20 cellular contexts compared by ENCODE assay signal in the genomic region with DNA sequence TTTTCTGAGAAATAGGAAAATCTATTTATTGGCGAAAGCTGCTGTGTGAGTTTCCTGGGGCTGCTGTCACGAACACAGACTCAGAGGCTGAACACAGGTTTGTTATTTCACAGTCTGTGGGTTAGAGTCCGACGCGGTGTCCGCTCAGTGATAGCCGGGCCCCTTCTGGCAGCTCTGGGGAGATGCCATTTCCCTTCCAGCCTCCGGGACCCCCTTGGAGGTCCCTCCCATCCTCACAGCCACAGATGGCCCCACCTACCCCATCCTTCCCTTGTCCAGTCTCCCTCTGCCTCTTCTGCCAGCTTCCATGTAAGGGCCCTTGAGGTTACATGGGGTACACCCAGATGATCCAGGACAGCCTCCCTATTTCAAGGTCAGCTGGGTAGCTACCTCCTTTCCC.
DNase-seq lines count a peak whose midpoint lies in the region; TF ChIP-seq lines count a peak whose summit lies in the region.
"Had no signal": no experiment of that assay in that cellular context is flagged by ENCODE, and none has a peak within 500 bp of the region (broad histone marks: within the 10 kb centered on the region; RNA-seq: fewer than 3 reads in every experiment).

No MANE protein-coding gene starts in this region.

- no peak overlapping the region for H3K27ac ChIP-seq in neural progenitor cell
- H3K27ac ChIP-seq: A549, GM23248, HL-60 had no signal

- H2AFZ ChIP-seq in neural progenitor cell (replicated peaks): peak overlapping the region; percentile 32
- H2AFZ ChIP-seq: GM23248 had no signal

- H3K79me2 ChIP-seq in neural progenitor cell (ENCODE audit: low read depth): no peaks in the 10 kb centered on the region

- H3K9me3 Mint-ChIP-seq in chondrocyte (ENCODE audit: low read depth): no peaks in the 10 kb centered on the region
- no peaks in the 10 kb centered on the region for H3K9me3 Mint-ChIP-seq in neural progenitor cell

- DNase-seq in activated effector memory CD4-positive, alpha-beta T cell treated with anti-CD3 and anti-CD28 coated beads, Interleukin-2, amount 50 U/mL, for 16 hours: peak; percentile 37
- DNase-seq in activated effector memory CD4-positive, alpha-beta T cell treated with Interleukin-2 at 50 U/mL for 16 hours: no peak
- DNase-seq in chondrocyte (ENCODE audit: low spot score): peak; percentile 75
- no peak for DNase-seq in neural progenitor cell (ENCODE audit: low spot score)
- DNase-seq in iPS-NIHi7 (ENCODE audit: extremely low spot score): no peak
- DNase-seq in NAMALWA (ENCODE audit: low spot score): no peak
- DNase-seq in COR-L47 (lab: John Stamatoyannopoulos, UW): no peak
- DNase-seq: DMS79; GF-D8; GM23248; NCI-H1048; NCI-H146; NCI-H2107; NCI-H345; NCI-H69; NK-92 treated with Interleukin-12 subunit alpha and Interleukin-12 subunit beta, amount 100 ng/mL, for 24 hours; PC-3 had no signal

- H3K36me3 Mint-ChIP-seq in chondrocyte (ENCODE audit: low read depth): no peaks in the 10 kb centered on the region
- H3K36me3 Mint-ChIP-seq in neural progenitor cell: no peaks in the 10 kb centered on the region

- no peak overlapping the region for H3K27ac Mint-ChIP-seq in chondrocyte (ENCODE audit: unreplicated experiment)
- no peak overlapping the region for H3K27ac Mint-ChIP-seq in neural progenitor cell

- no peaks in the 10 kb centered on the region for H3K36me3 ChIP-seq in neural progenitor cell

- H3K4me3 Mint-ChIP-seq in chondrocyte (ENCODE audit: unreplicated experiment): no peak overlapping the region
- H3K4me3 Mint-ChIP-seq in neural progenitor cell: no peak overlapping the region

- H3K27me3 Mint-ChIP-seq in chondrocyte (ENCODE audit: low read depth) (peaks cover 25% of the 10 kb centered on the region), neural progenitor cell (ENCODE audit: insufficient read depth, low read depth) (peaks cover 13% of the 10 kb centered on the region)

- no peaks in the 10 kb centered on the region for H3K9me3 ChIP-seq in neural progenitor cell (ENCODE audit: low read depth)
- H3K9me3 ChIP-seq: A549 had no signal

- H4K20me1 ChIP-seq in neural progenitor cell (ENCODE audit: low read depth): no peaks in the 10 kb centered on the region

- H3K4me1 Mint-ChIP-seq in chondrocyte (ENCODE audit: low read depth): no peaks in the 10 kb centered on the region
- H3K4me1 Mint-ChIP-seq in neural progenitor cell: peaks cover 25% of the 10 kb centered on the region

- peaks cover 8% of the 10 kb centered on the region for H3K4me1 ChIP-seq in neural progenitor cell
- H3K4me1 ChIP-seq: A549 had no signal

- H3K4me2 ChIP-seq in neural progenitor cell: no peak overlapping the region
- H3K4me2 ChIP-seq: A549 had no signal

- no peak overlapping the region for H3K4me3 ChIP-seq in neural progenitor cell
- H3K4me3 ChIP-seq: A549, GM23248, K562 had no signal

- no peaks in the 10 kb centered on the region for H3K27me3 ChIP-seq in neural progenitor cell

- no peaks in the 10 kb centered on the region for H3F3A ChIP-seq in neural progenitor cell (ENCODE audit: low read depth)

- no peak overlapping the region for H3K9ac ChIP-seq in neural progenitor cell
- H3K9ac ChIP-seq: GM23248 had no signal

- TF ChIP-seq CTCF in chondrocyte (IDR thresholded peaks at IDR 0.05) (no peak), neural progenitor cell (IDR thresholded peaks at IDR 0.05) (no peak)

Comparison
In these comparisons a context has a peak if more than half of its experiments do, and no peak if none do; other contexts are left out.
1. DNase-seq: peak in activated effector memory CD4-positive, alpha-beta T cell treated with anti-CD3 and anti-CD28 coated beads, Interleukin-2, amount 50 U/mL, for 16 hours (single experiment) and chondrocyte (single experiment); none in activated effector memory CD4-positive, alpha-beta T cell treated with Interleukin-2 at 50 U/mL for 16 hours (single experiment), neural progenitor cell (single experiment), iPS-NIHi7 (single experiment), NAMALWA (single experiment) and COR-L47 (single experiment).